In the genomic region with DNA sequence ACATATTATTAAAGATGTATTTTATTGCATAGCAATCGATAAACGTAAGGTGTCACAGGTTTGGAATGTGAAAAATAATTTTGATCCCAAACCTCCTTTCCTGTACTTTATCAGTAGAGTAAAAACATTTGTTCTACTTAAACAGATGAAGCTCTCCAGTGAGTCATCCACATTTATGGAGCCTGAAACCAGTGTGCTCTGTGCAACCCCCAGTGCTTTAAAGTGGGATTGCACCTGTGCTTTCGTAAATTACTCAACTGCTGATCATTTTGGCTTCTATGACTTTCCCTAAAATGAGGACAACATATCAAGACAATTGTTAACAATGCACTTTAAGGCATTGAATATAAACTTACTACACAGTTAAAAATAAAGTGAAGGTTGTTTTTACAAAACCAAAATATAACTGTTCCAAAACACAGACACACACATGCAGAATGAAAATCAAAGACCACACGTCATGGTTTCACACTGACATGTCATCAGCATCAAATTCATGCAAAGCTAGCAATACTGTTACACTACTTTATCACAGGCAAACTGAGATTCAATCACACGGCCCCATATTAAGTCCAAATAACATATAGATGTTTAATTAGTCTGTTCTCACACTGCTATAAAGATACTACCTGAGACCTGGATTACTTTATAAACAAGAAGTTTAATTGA, we compare ENCODE assay signal across 9 cellular contexts. TPM values are rescaled to one million over a fixed set of nuclear protein-coding genes. Genes with fewer than 3 reads are reported as not detected.
DNase-seq lines count a peak whose midpoint lies in the region; ATAC-seq and TF ChIP-seq lines count a peak whose summit lies in the region.
"Had no signal": no experiment of that assay in that cellular context is flagged by ENCODE, and none has a peak within 500 bp of the region (broad histone marks: within the 10 kb centered on the region; RNA-seq: fewer than 3 reads in every experiment).

No MANE protein-coding gene starts in this region.

- no peak overlapping the region for H3K9ac ChIP-seq in smooth muscle cell (ENCODE audit: low read depth)

- H3K9me3 Mint-ChIP-seq in CD8-positive, alpha-beta T cell: peaks cover 11% of the 10 kb centered on the region

- TF ChIP-seq CTCF in CD8-positive, alpha-beta T cell (IDR thresholded peaks at IDR 0.05): peak; percentile 60
- TF ChIP-seq CTCF in smooth muscle cell (IDR thresholded peaks at IDR 0.05; ENCODE audit: borderline replicate concordance, insufficient read depth, poor library complexity, severe bottlenecking) (peak; percentile 37), GM20000 (IDR thresholded peaks at IDR 0.05; ENCODE audit: extremely low read depth, missing control alignments) (no peak)

- peaks cover 7% of the 10 kb centered on the region for H3K9me3 ChIP-seq in CD8-positive, alpha-beta T cell (ENCODE audit: low read length)
- no peaks in the 10 kb centered on the region for H3K9me3 ChIP-seq in smooth muscle cell (replicated peaks; ENCODE audit: low read depth)

- peaks cover 2% of the 10 kb centered on the region for H3K79me2 ChIP-seq in smooth muscle cell (ENCODE audit: low read depth)

- peaks cover 3% of the 10 kb centered on the region for H3F3A ChIP-seq in smooth muscle cell (ENCODE audit: low read depth)

- CTCF ChIA-PET in CD8-positive, alpha-beta T cell (lab: Charles Lee): interaction anchor here (0.9 to 1.7 kb wide), 3 partner anchors 30 to 137 kb away, joined by 3 to 5 read pairs (median 4); no protein-coding TSS in a partner anchor
- CTCF ChIA-PET in HEK293T (lab: Yijun Ruan, JAX): interaction anchor here (1.2 kb wide), 1 partner anchor 29 kb away, joined by 3 read pairs; no protein-coding TSS in a partner anchor

- POLR2A ChIA-PET in CD8-positive, alpha-beta T cell (lab: Charles Lee): interaction anchor here (0.7 to 1.1 kb wide), 2 partner anchors 11 to 33 kb away, joined by 4 to 5 read pairs; no protein-coding TSS in a partner anchor
- POLR2A ChIA-PET in HEK293T (lab: Yijun Ruan, JAX): no interaction called here

- no peak overlapping the region for H3K4me2 ChIP-seq in smooth muscle cell

- H3K4me1 ChIP-seq in CD8-positive, alpha-beta T cell (ENCODE audit: insufficient read depth, low read length): peaks cover 10% of the 10 kb centered on the region
- no peaks in the 10 kb centered on the region for H3K4me1 ChIP-seq in smooth muscle cell (ENCODE audit: low read depth)

- no peak overlapping the region for H3K4me3 Mint-ChIP-seq in CD8-positive, alpha-beta T cell

- peak; percentile 82 for ATAC-seq in CD8-positive, alpha-beta T cell
- ATAC-seq in SK-N-SH treated with all-trans-retinoic acid at 6 μM for 48 hours: peak; percentile 85

- H3K27me3 ChIP-seq in CD8-positive, alpha-beta T cell (ENCODE audit: insufficient read depth, low read length): no peaks in the 10 kb centered on the region
- no peaks in the 10 kb centered on the region for H3K27me3 ChIP-seq in smooth muscle cell (ENCODE audit: low read depth)

- H3K27ac Mint-ChIP-seq in CD8-positive, alpha-beta T cell: peak overlapping the region; percentile 41

- intact Hi-C loops in CD8-positive, alpha-beta T cell (cut with DNase I, micrococcal nuclease): no loop called here

- H3K27me3 Mint-ChIP-seq in CD8-positive, alpha-beta T cell (ENCODE audit: low read depth): no peaks in the 10 kb centered on the region

- DNase-seq in CD8-positive, alpha-beta T cell: no peak
- DNase-seq in HEK293T (ENCODE audit: extremely low spot score) (peak; percentile 37), fibroblast of the conjunctiva (ENCODE audit: low read depth) (peak; percentile 47), smooth muscle cell (lab: John Stamatoyannopoulos, UW; ENCODE audit: unreplicated experiment) (no peak), occipital lobe (lab: John Stamatoyannopoulos, UW) (no peak), SK-N-DZ (ENCODE audit: low spot score) (no peak), GM20000 (ENCODE audit: low spot score) (no peak)

- H4K20me1 ChIP-seq in smooth muscle cell (ENCODE audit: low read depth): peaks cover 6% of the 10 kb centered on the region

- H3K4me1 Mint-ChIP-seq in CD8-positive, alpha-beta T cell (ENCODE audit: low read depth): peaks cover 26% of the 10 kb centered on the region

- peaks cover 71% of the 10 kb centered on the region for H3K36me3 Mint-ChIP-seq in CD8-positive, alpha-beta T cell

- H3K27ac ChIP-seq in CD8-positive, alpha-beta T cell (ENCODE audit: low read depth, low read length): no peak overlapping the region
- H3K27ac ChIP-seq in smooth muscle cell (ENCODE audit: low read depth): no peak overlapping the region

- H3K36me3 ChIP-seq in CD8-positive, alpha-beta T cell (ENCODE audit: insufficient read depth, low read length): peaks cover 24% of the 10 kb centered on the region
- H3K36me3 ChIP-seq in smooth muscle cell (ENCODE audit: low read depth): peaks cover 6% of the 10 kb centered on the region

- H2AFZ ChIP-seq in smooth muscle cell (ENCODE audit: low read depth): no peak overlapping the region

- H3K4me3 ChIP-seq in CD8-positive, alpha-beta T cell (ENCODE audit: low read depth, low read length): no peak overlapping the region
- H3K4me3 ChIP-seq in smooth muscle cell: no peak overlapping the region
- H3K4me3 ChIP-seq: lung had no signal

- 90% methylated on average over 5 of the region's 5 CpGs for WGBS in smooth muscle cell (ENCODE audit: low lambda C conversion rate)

TF ChIP-seq in HEK293T, 16 proteins besides CTCF, POLR2A, EP300 and RAD21:
- TF ChIP-seq, protein P1, sequence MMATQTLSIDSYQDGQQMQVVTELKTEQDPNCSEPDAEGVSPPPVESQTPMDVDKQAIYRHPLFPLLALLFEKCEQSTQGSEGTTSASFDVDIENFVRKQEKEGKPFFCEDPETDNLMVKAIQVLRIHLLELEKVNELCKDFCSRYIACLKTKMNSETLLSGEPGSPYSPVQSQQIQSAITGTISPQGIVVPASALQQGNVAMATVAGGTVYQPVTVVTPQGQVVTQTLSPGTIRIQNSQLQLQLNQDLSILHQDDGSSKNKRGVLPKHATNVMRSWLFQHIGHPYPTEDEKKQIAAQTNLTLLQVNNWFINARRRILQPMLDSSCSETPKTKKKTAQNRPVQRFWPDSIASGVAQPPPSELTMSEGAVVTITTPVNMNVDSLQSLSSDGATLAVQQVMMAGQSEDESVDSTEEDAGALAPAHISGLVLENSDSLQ (IDR thresholded peaks at IDR 0.05): no peak
- TF ChIP-seq FOXK2 (IDR thresholded peaks at IDR 0.05) (no peak), HDGF (IDR thresholded peaks at IDR 0.05; ENCODE audit: borderline replicate concordance) (no peak)

TF ChIP-seq in SK-N-SH treated with all-trans-retinoic acid at 6 μM for 48 hours, 23 proteins besides CTCF, POLR2A, EP300 and RAD21:
- no peak for TF ChIP-seq CSDC2 (CRISPR knock-in tag; IDR thresholded peaks at IDR 0.05)

RNA-seq across cellular contexts. Expression of a gene that starts 9.7 kb away (rescaled TPM):
- total RNA-seq in CD8-positive, alpha-beta T cell: 10 to 100 TPM; 30.7 to 33.6 TPM
- 18.3 and 27.2 TPM in 2 replicates for total RNA-seq in smooth muscle cell
- polyA plus RNA-seq in smooth muscle cell: 29.1 and 31.2 TPM in 2 replicates
- total RNA-seq in occipital lobe: 19.8 TPM
- polyA plus RNA-seq in SK-N-DZ (2014; cell fraction: cytosol; rRNA removed): 26.6 and 38.1 TPM in 2 replicates
- polyA plus RNA-seq in SK-N-DZ (2014; cell fraction: nucleus; rRNA removed): 33.2 and 39.1 TPM in 2 replicates

Comparison
In these comparisons a context has a peak if more than half of its experiments do, and no peak if none do; other contexts are left out.
1. DNase-seq: peak in HEK293T (single experiment) and fibroblast of the conjunctiva (single experiment); none in CD8-positive, alpha-beta T cell (0 of 7), smooth muscle cell (single experiment), occipital lobe (single experiment), SK-N-DZ (single experiment) and GM20000 (single experiment).